2 cellular contexts compared by ENCODE assay signal in the genomic region with DNA sequence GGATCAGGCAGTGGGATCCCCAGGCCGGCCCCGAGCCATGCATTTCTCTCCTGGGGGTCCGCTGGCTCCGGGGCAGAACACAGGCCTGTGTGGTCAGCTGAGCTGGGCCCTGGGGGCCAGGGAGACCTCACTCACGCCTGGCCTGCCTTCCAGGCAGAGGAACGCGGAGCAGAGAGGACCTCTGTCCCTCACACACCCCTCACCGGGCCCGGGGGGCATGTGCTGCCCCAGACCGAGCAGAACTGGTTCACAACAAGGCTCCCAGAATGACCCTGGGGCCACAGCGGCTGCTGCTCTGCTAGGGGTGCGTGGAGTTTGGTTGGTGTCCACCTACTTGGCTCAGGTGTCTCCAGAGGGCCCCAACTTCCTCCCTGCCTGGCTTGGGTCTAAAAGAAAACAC.
TF ChIP-seq lines count a peak whose summit lies in the region.

No MANE protein-coding gene starts in this region.

TF ChIP-seq in K562, 482 proteins besides CTCF, POLR2A, EP300 and RAD21 (continued from another document):
- TF ChIP-seq, protein P1, sequence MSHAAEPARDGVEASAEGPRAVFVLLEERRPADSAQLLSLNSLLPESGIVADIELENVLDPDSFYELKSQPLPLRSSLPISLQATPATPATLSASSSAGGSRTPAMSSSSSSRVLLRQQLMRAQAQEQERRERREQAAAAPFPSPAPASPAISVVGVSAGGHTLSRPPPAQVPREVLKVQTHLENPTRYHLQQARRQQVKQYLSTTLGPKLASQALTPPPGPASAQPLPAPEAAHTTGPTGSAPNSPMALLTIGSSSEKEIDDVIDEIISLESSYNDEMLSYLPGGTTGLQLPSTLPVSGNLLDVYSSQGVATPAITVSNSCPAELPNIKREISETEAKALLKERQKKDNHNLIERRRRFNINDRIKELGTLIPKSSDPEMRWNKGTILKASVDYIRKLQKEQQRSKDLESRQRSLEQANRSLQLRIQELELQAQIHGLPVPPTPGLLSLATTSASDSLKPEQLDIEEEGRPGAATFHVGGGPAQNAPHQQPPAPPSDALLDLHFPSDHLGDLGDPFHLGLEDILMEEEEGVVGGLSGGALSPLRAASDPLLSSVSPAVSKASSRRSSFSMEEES (CRISPR knock-in tag; IDR thresholded peaks at IDR 0.05), result no peak
- TF ChIP-seq DNMT1 (IDR thresholded peaks at IDR 0.05), result no peak

TF ChIP-seq in SK-N-SH treated with all-trans-retinoic acid at 6 μM for 48 hours, 23 proteins besides CTCF, POLR2A, EP300 and RAD21 (continued from another document):
- TF ChIP-seq, protein P2, sequence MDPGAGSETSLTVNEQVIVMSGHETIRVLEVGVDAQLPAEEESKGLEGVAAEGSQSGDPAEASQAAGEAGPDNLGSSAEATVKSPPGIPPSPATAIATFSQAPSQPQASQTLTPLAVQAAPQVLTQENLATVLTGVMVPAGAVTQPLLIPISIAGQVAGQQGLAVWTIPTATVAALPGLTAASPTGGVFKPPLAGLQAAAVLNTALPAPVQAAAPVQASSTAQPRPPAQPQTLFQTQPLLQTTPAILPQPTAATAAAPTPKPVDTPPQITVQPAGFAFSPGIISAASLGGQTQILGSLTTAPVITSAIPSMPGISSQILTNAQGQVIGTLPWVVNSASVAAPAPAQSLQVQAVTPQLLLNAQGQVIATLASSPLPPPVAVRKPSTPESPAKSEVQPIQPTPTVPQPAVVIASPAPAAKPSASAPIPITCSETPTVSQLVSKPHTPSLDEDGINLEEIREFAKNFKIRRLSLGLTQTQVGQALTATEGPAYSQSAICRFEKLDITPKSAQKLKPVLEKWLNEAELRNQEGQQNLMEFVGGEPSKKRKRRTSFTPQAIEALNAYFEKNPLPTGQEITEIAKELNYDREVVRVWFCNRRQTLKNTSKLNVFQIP (CRISPR knock-in tag; IDR thresholded peaks at IDR 0.05; ENCODE audit: borderline replicate concordance, low read depth), result no peak
- TF ChIP-seq ZNF8 (CRISPR knock-in tag; IDR thresholded peaks at IDR 0.05) (no peak), CSRNP3 (CRISPR knock-in tag; IDR thresholded peaks at IDR 0.05) (no peak), GLIS3 (CRISPR knock-in tag; IDR thresholded peaks at IDR 0.05) (no peak), BACH2 (CRISPR knock-in tag; IDR thresholded peaks at IDR 0.05; ENCODE audit: borderline replicate concordance) (no peak), ZC3H10 (CRISPR knock-in tag; IDR thresholded peaks at IDR 0.05) (no peak), ZNF70 (CRISPR knock-in tag; IDR thresholded peaks at IDR 0.05) (no peak)
